Comparison of ENCODE assay signal across 24 cellular contexts in genomic region chr5:16152601-16153568, GRCh38. TPM values are rescaled to one million over a fixed set of nuclear protein-coding genes. Genes with fewer than 3 reads are reported as not detected.
A peak's percentile ranks its signal among the peaks of the same experiment; 100 is the strongest.
DNase-seq lines count a peak whose midpoint lies in the region; TF ChIP-seq lines count a peak whose summit lies in the region.
"Had no signal": no experiment of that assay in that cellular context is flagged by ENCODE, and none has a peak within 500 bp of the region (broad histone marks: within the 10 kb centered on the region; RNA-seq: fewer than 3 reads in every experiment).

No MANE protein-coding gene starts in this region.

- DNase-seq in DMS153 treated with DMSO at 0.1 percent for 48 hours (lab: John Stamatoyannopoulos, UW; ENCODE audit: unreplicated experiment) (peak; percentile 72), NCI-H1105 (lab: John Stamatoyannopoulos, UW) (peak; percentile 71), NCI-H69 (lab: John Stamatoyannopoulos, UW) (peak; percentile 91), endothelial cell (ENCODE audit: low spot score) (no peak), H4 (ENCODE audit: low spot score) (no peak), midbrain (lab: John Stamatoyannopoulos, UW) (no peak), AG20443 (ENCODE audit: low spot score) (no peak), SJCRH30 (no peak)
- DNase-seq: activated CD4-positive, alpha-beta T cell treated with anti-CD3 and anti-CD28 coated beads, Interleukin-2, amount 10 ng/mL, durations not matched to agents 7 days and 5 days; activated naive CD8-positive, alpha-beta T cell treated with anti-CD3 and anti-CD28 coated beads for 36 hours; AML-193; endodermal cell; glutamatergic neuron; Kasumi-1; left lung; NCI-H1436; psoas muscle; small intestine; stimulated activated naive CD8-positive, alpha-beta T cell treated with anti-CD3 and anti-CD28 coated beads, Interleukin-15, amount 100 ng/mL, for 72 hours; T-helper 17 cell had no signal

- H3K27me3 Mint-ChIP-seq in endothelial cell (ENCODE audit: unreplicated experiment): no peaks in the 10 kb centered on the region
- H3K27me3 Mint-ChIP-seq: activated CD4-positive, alpha-beta T cell treated with anti-CD3 and anti-CD28 coated beads, Interleukin-2, amount 10 ng/mL, durations not matched to agents 7 days and 5 days; stimulated activated naive CD8-positive, alpha-beta T cell treated with anti-CD3 and anti-CD28 coated beads, Interleukin-15, amount 100 ng/mL, for 72 hours; T-helper 17 cell had no signal

- peaks cover 6% of the 10 kb centered on the region for H3K4me1 Mint-ChIP-seq in endothelial cell (ENCODE audit: unreplicated experiment)
- H3K4me1 Mint-ChIP-seq: activated CD4-positive, alpha-beta T cell treated with anti-CD3 and anti-CD28 coated beads, Interleukin-2, amount 10 ng/mL, durations not matched to agents 7 days and 5 days; activated naive CD8-positive, alpha-beta T cell treated with anti-CD3 and anti-CD28 coated beads for 36 hours; activated T-helper 17 cell treated with anti-CD3 and anti-CD28 coated beads, Interleukin-2, amount 50 U/mL, for 72 hours; endodermal cell; neural progenitor cell; stimulated activated naive CD8-positive, alpha-beta T cell treated with anti-CD3 and anti-CD28 coated beads, Interleukin-15, amount 100 ng/mL, for 72 hours; T-helper 17 cell had no signal

- no peaks in the 10 kb centered on the region for H3K9me3 ChIP-seq in SJCRH30 (replicated peaks)
- H3K9me3 ChIP-seq: psoas muscle had no signal

- H3K27me3 ChIP-seq in SJCRH30: no peaks in the 10 kb centered on the region
- H3K27me3 ChIP-seq: left lung, neural progenitor cell, tibial nerve had no signal

- no peak for TF ChIP-seq CTCF in endothelial cell (IDR thresholded peaks at IDR 0.05; ENCODE audit: unreplicated experiment)

- H3K27ac ChIP-seq in SJCRH30: no peak overlapping the region
- H3K27ac ChIP-seq: left lung, neural progenitor cell, psoas muscle, tibial nerve had no signal

- peak overlapping the region; percentile 70 for H3K27ac Mint-ChIP-seq in endothelial cell (ENCODE audit: unreplicated experiment)
- H3K27ac Mint-ChIP-seq: activated CD4-positive, alpha-beta T cell treated with anti-CD3 and anti-CD28 coated beads, Interleukin-2, amount 10 ng/mL, durations not matched to agents 7 days and 5 days; activated naive CD8-positive, alpha-beta T cell treated with anti-CD3 and anti-CD28 coated beads for 36 hours; activated T-helper 17 cell treated with anti-CD3 and anti-CD28 coated beads, Interleukin-2, amount 50 U/mL, for 72 hours; endodermal cell; neural progenitor cell; stimulated activated naive CD8-positive, alpha-beta T cell treated with anti-CD3 and anti-CD28 coated beads, Interleukin-15, amount 100 ng/mL, for 72 hours; T-helper 17 cell had no signal

- H3K9me3 Mint-ChIP-seq in endothelial cell (ENCODE audit: unreplicated experiment): no peaks in the 10 kb centered on the region
- H3K9me3 Mint-ChIP-seq: activated CD4-positive, alpha-beta T cell treated with anti-CD3 and anti-CD28 coated beads, Interleukin-2, amount 10 ng/mL, durations not matched to agents 7 days and 5 days; activated T-helper 17 cell treated with anti-CD3 and anti-CD28 coated beads, Interleukin-2, amount 50 U/mL, for 72 hours had no signal

- H3K4me1 ChIP-seq in SJCRH30: no peaks in the 10 kb centered on the region
- H3K4me1 ChIP-seq: left lung, neural progenitor cell, psoas muscle, tibial nerve had no signal

- no peaks in the 10 kb centered on the region for H3K36me3 ChIP-seq in SJCRH30
- H3K36me3 ChIP-seq: left lung, neural progenitor cell, tibial nerve had no signal

- H3K36me3 Mint-ChIP-seq in endothelial cell (ENCODE audit: low read depth, unreplicated experiment): peaks cover 3% of the 10 kb centered on the region
- H3K36me3 Mint-ChIP-seq: activated naive CD8-positive, alpha-beta T cell treated with anti-CD3 and anti-CD28 coated beads for 36 hours; neural progenitor cell had no signal

- no peak overlapping the region for H3K4me3 ChIP-seq in SJCRH30
- H3K4me3 ChIP-seq: left lung, neural progenitor cell, psoas muscle, tibial nerve had no signal

- no peak overlapping the region for H3K4me3 Mint-ChIP-seq in endothelial cell (ENCODE audit: unreplicated experiment)
- H3K4me3 Mint-ChIP-seq: activated CD4-positive, alpha-beta T cell treated with anti-CD3 and anti-CD28 coated beads, Interleukin-2, amount 10 ng/mL, durations not matched to agents 7 days and 5 days; activated naive CD8-positive, alpha-beta T cell treated with anti-CD3 and anti-CD28 coated beads for 36 hours; activated T-helper 17 cell treated with anti-CD3 and anti-CD28 coated beads, Interleukin-2, amount 50 U/mL, for 72 hours; endodermal cell; neural progenitor cell; stimulated activated naive CD8-positive, alpha-beta T cell treated with anti-CD3 and anti-CD28 coated beads, Interleukin-15, amount 100 ng/mL, for 72 hours; T-helper 17 cell had no signal

RNA-seq across cellular contexts. Expression of gene MARCHF11, which starts 26.7 kb away (rescaled TPM):
- 2.2 TPM for total RNA-seq in endothelial cell (ENCODE audit: unreplicated experiment)
- not detected in 2 replicates for total RNA-seq in H4 (2014; rRNA removed; shearing (Covaris generic))
- not detected in 2 replicates for total RNA-seq in SJCRH30 (2014; rRNA removed; shearing (Covaris generic))
- total RNA-seq: activated CD4-positive, alpha-beta T cell treated with anti-CD3 and anti-CD28 coated beads, Interleukin-2, amount 10 ng/mL, durations not matched to agents 7 days and 5 days; activated naive CD8-positive, alpha-beta T cell treated with anti-CD3 and anti-CD28 coated beads for 36 hours; activated T-helper 17 cell treated with anti-CD3 and anti-CD28 coated beads, Interleukin-2, amount 50 U/mL, for 72 hours; left lung; mucosa of gallbladder; psoas muscle; T-helper 17 cell; tibial nerve had no signal

Comparison
In these comparisons a context has a peak if more than half of its experiments do, and no peak if none do; other contexts are left out.
1. DNase-seq: peak in DMS153 treated with DMSO at 0.1 percent for 48 hours (single experiment), NCI-H1105 (single experiment) and NCI-H69 (single experiment); none in endothelial cell (single experiment), H4 (single experiment), midbrain (single experiment), AG20443 (single experiment) and SJCRH30 (0 of 2).